30 cellular contexts compared by ENCODE assay signal in the genomic region with DNA sequence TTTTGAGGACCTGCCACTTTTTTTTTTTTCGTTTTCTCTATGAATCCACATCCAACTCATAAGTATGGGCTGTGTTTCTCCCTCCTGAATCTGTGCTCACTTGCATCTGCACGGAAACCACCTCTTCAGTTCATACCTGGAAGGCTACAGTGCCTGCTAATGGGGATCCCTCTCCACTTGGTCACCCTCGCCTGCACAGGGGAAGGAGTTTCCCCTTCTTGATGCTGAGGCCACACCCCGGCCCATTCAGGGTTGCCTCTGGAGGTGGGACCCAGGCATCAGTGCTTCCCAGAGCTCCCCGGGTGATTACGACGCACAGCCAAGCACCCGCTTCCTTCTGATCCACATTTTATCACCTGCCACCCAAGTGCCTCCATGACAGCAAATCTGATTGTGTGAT.
"Had no signal": no experiment of that assay in that cellular context is flagged by ENCODE, and none has a peak within 500 bp of the region (broad histone marks: within the 10 kb centered on the region; RNA-seq: fewer than 3 reads in every experiment).

No MANE protein-coding gene starts in this region.

- H3K36me3 ChIP-seq: brain microvascular endothelial cell, esophagus muscularis mucosa, gastrocnemius medialis, heart left ventricle had no signal

- ATAC-seq: activated CD8-positive, alpha-beta T cell treated with anti-CD3 and anti-CD28 coated beads for 36 hours; activated T-cell treated with anti-CD3 and anti-CD28 coated beads, Interleukin-2, amount 50 U/mL, for 4 hours; activated T-helper 17 cell treated with anti-CD3 and anti-CD28 coated beads, Interleukin-2, amount 50 U/mL, for 72 hours; foreskin keratinocyte; gastrocnemius medialis; heart left ventricle had no signal

- H3K9me3 Mint-ChIP-seq: activated CD4-positive, alpha-beta T cell treated with anti-CD3 and anti-CD28 coated beads, Interleukin-2, amount 10 ng/mL, durations not matched to agents 7 days and 5 days; activated CD8-positive, alpha-beta T cell treated with anti-CD3 and anti-CD28 coated beads for 36 hours; activated T-cell treated with anti-CD3 and anti-CD28 coated beads, Interleukin-2, amount 50 U/mL, for 4 hours; activated T-helper 17 cell treated with anti-CD3 and anti-CD28 coated beads, Interleukin-2, amount 50 U/mL, for 72 hours; central memory CD8-positive, alpha-beta T cell; dendritic cell treated with granulocyte-macrophage colony-stimulating factor and Interleukin-4, amounts not matched to agents 40 ng/mL and 50 ng/mL, for 4 days had no signal

- H3K4me3 Mint-ChIP-seq: activated CD4-positive, alpha-beta T cell treated with anti-CD3 and anti-CD28 coated beads, Interleukin-2, amount 10 ng/mL, durations not matched to agents 7 days and 5 days; activated CD8-positive, alpha-beta T cell treated with anti-CD3 and anti-CD28 coated beads for 36 hours; activated naive CD8-positive, alpha-beta T cell; activated T-cell treated with anti-CD3 and anti-CD28 coated beads, Interleukin-2, amount 50 U/mL, for 4 hours; activated T-helper 17 cell treated with anti-CD3 and anti-CD28 coated beads, Interleukin-2, amount 50 U/mL, for 72 hours; central memory CD8-positive, alpha-beta T cell; dendritic cell treated with granulocyte-macrophage colony-stimulating factor and Interleukin-4, amounts not matched to agents 40 ng/mL and 50 ng/mL, for 4 days had no signal

- FAIRE-seq: astrocyte, bronchial epithelial cell had no signal

- H3K4me3 ChIP-seq: coronary artery, dorsolateral prefrontal cortex, esophagus muscularis mucosa, gastrocnemius medialis, heart left ventricle had no signal

- H3K27ac ChIP-seq: brain microvascular endothelial cell, coronary artery, dorsolateral prefrontal cortex, esophagus muscularis mucosa, foreskin keratinocyte, gastrocnemius medialis, heart left ventricle had no signal

- H3K36me3 Mint-ChIP-seq: activated naive CD8-positive, alpha-beta T cell had no signal

- H3K4me1 Mint-ChIP-seq: activated T-helper 17 cell treated with anti-CD3 and anti-CD28 coated beads, Interleukin-2, amount 50 U/mL, for 72 hours; central memory CD8-positive, alpha-beta T cell had no signal

- H3K4me1 ChIP-seq: esophagus muscularis mucosa, foreskin keratinocyte, gastrocnemius medialis had no signal

- H3K27me3 ChIP-seq: brain microvascular endothelial cell, gastrocnemius medialis had no signal

- H3K27ac Mint-ChIP-seq: activated CD4-positive, alpha-beta T cell treated with anti-CD3 and anti-CD28 coated beads, Interleukin-2, amount 10 ng/mL, durations not matched to agents 7 days and 5 days; activated CD8-positive, alpha-beta T cell treated with anti-CD3 and anti-CD28 coated beads for 36 hours; activated naive CD8-positive, alpha-beta T cell; activated T-helper 17 cell treated with anti-CD3 and anti-CD28 coated beads, Interleukin-2, amount 50 U/mL, for 72 hours; dendritic cell treated with granulocyte-macrophage colony-stimulating factor and Interleukin-4, amounts not matched to agents 40 ng/mL and 50 ng/mL, for 4 days had no signal

- DNase-seq: activated CD4-positive, alpha-beta T cell treated with anti-CD3 and anti-CD28 coated beads for 1 hour; activated CD4-positive, alpha-beta T cell treated with anti-CD3 and anti-CD28 coated beads for 4 hours; activated CD4-positive, alpha-beta T cell treated with anti-CD3 and anti-CD28 coated beads, Interleukin-2, amount 10 ng/mL, durations not matched to agents 7 days and 5 days; activated CD4-positive, alpha-beta T cell treated with anti-CD3 and anti-CD28 coated beads, Interleukin-2, amount 50 U/mL, for 48 hours; activated CD8-positive, alpha-beta memory T cell treated with anti-CD3 and anti-CD28 coated beads for 24 hours; activated CD8-positive, alpha-beta T cell treated with anti-CD3 and anti-CD28 coated beads for 36 hours; activated effector memory CD4-positive, alpha-beta T cell treated with Interleukin-2 at 50 U/mL for 16 hours; activated gamma-delta T cell treated with Interleukin-2 at 50 U/mL for 16 hours; activated naive CD4-positive, alpha-beta T cell treated with anti-CD3 and anti-CD28 coated beads, Interleukin-2, amount 50 U/mL, for 16 hours; activated naive CD4-positive, alpha-beta T cell treated with Interleukin-2 at 50 U/mL for 16 hours; activated T-cell treated with anti-CD3 and anti-CD28 coated beads, Interleukin-2, amount 50 U/mL, for 4 hours; amniotic stem cell; anterior cingulate cortex; brain microvascular endothelial cell; dorsolateral prefrontal cortex; effector memory CD4-positive, alpha-beta T cell; erythroblast; foreskin keratinocyte; gastrocnemius medialis; glutamatergic neuron; heart left ventricle; T-helper 2 cell had no signal

- H3K9me3 ChIP-seq: esophagus muscularis mucosa, gastrocnemius medialis, heart left ventricle had no signal
